22 cellular contexts compared by ENCODE assay signal in genomic region chrX:104255465-104255864, GRCh38. TPM values are rescaled to one million over a fixed set of nuclear protein-coding genes. Genes with fewer than 3 reads are reported as not detected.
"Had no signal": no experiment of that assay in that cellular context is flagged by ENCODE, and none has a peak within 500 bp of the region (broad histone marks: within the 10 kb centered on the region; RNA-seq: fewer than 3 reads in every experiment).

No MANE protein-coding gene starts in this region.

- DNase-seq: activated CD4-positive, alpha-beta T cell treated with anti-CD3 and anti-CD28 coated beads, Interleukin-2, amount 50 U/mL, for 4 hours; activated gamma-delta T cell treated with Interleukin-2 at 50 U/mL for 16 hours; aorta; effector memory CD4-positive, alpha-beta T cell; left cardiac atrium; lower lobe of right lung; ovary; sigmoid colon; stimulated activated CD4-positive, alpha-beta T cell treated with anti-CD3 and anti-CD28 coated beads, Interleukin-2, amount 100 ng/mL, for 48 hours; stimulated activated naive B cell treated with anti-CD40 and anti-IgM and Interleukin-4, amounts not matched to agents 10 μg/mL and 1 μg/mL and 100 μg/mL, for 72 hours; T-cell; T-helper 9 cell; tibial artery had no signal

- H3K27ac ChIP-seq: foreskin keratinocyte, lower lobe of right lung, ovary, sigmoid colon, tibial artery had no signal

- H3K9me3 Mint-ChIP-seq: dendritic cell treated with granulocyte-macrophage colony-stimulating factor and Interleukin-4, amounts not matched to agents 40 ng/mL and 50 ng/mL, for 4 days; stimulated activated naive B cell treated with anti-CD40 and anti-IgM and Interleukin-4, amounts not matched to agents 10 μg/mL and 1 μg/mL and 100 μg/mL, for 72 hours; T-cell had no signal

- H3K4me3 Mint-ChIP-seq: dendritic cell treated with granulocyte-macrophage colony-stimulating factor and Interleukin-4, amounts not matched to agents 40 ng/mL and 50 ng/mL, for 4 days had no signal

- H3K27ac Mint-ChIP-seq: dendritic cell treated with granulocyte-macrophage colony-stimulating factor and Interleukin-4, amounts not matched to agents 40 ng/mL and 50 ng/mL, for 4 days; mesothelial cell of epicardium; stimulated activated naive B cell treated with anti-CD40 and anti-IgM and Interleukin-4, amounts not matched to agents 10 μg/mL and 1 μg/mL and 100 μg/mL, for 72 hours; T-cell had no signal

- H3K36me3 Mint-ChIP-seq: mesothelial cell of epicardium; stimulated activated naive B cell treated with anti-CD40 and anti-IgM and Interleukin-4, amounts not matched to agents 10 μg/mL and 1 μg/mL and 100 μg/mL, for 72 hours; T-cell had no signal

- ATAC-seq: activated CD4-positive, CD25-positive, alpha-beta regulatory T cell treated with anti-CD3 and anti-CD28 coated beads, Interleukin-2, amount 50 U/mL, for 24 hours; left cardiac atrium; lower lobe of right lung; stimulated activated naive B cell treated with anti-CD40 and anti-IgM and Interleukin-4, amounts not matched to agents 10 μg/mL and 1 μg/mL and 100 μg/mL, for 72 hours; T-cell had no signal

- H3K36me3 ChIP-seq: lower lobe of right lung, ovary, sigmoid colon, tibial artery had no signal

- H3K9me3 ChIP-seq: lower lobe of right lung, ovary, sigmoid colon, tibial artery had no signal

- H3K4me3 ChIP-seq: lower lobe of right lung, ovary had no signal

- H3K27me3 ChIP-seq: ovary had no signal

- FAIRE-seq: bronchial epithelial cell, urothelium cell line had no signal

- H3K4me1 ChIP-seq: foreskin keratinocyte had no signal

RNA-seq across cellular contexts. Expression of gene ESX1, which starts 0.7 kb away (rescaled TPM):
- total RNA-seq: aorta, bronchial epithelial cell, cerebellum, foreskin keratinocyte, left cardiac atrium, lower lobe of right lung, mesothelial cell of epicardium, ovary, pulmonary artery endothelial cell, sigmoid colon, T-cell had no signal
- polyA plus RNA-seq: aorta, foreskin keratinocyte, neural cell, ovary, sigmoid colon had no signal
